11 cellular contexts compared by ENCODE assay signal in genomic region chr2:68789603-68790002, GRCh38. TPM values are rescaled to one million over a fixed set of nuclear protein-coding genes. Genes with fewer than 3 reads are reported as not detected.
A peak's percentile ranks its signal among the peaks of the same experiment; 100 is the strongest.
DNase-seq lines count a peak whose midpoint lies in the region; ATAC-seq and TF ChIP-seq lines count a peak whose summit lies in the region.
"Had no signal": no experiment of that assay in that cellular context is flagged by ENCODE, and none has a peak within 500 bp of the region (broad histone marks: within the 10 kb centered on the region; RNA-seq: fewer than 3 reads in every experiment).

No MANE protein-coding gene starts in this region.

- ATAC-seq in GM18499 (IDR thresholded peaks at IDR 0.05; ENCODE audit: insufficient read depth, unreplicated experiment) (peak; percentile 99), GM19463 (IDR thresholded peaks at IDR 0.05; ENCODE audit: unreplicated experiment) (peak; percentile 100), HG03135 (IDR thresholded peaks at IDR 0.05; ENCODE audit: unreplicated experiment) (peak; percentile 100)
- ATAC-seq in central memory CD8-positive, alpha-beta T cell (replicated peaks; ENCODE audit: extremely low read depth, poor library complexity, severe bottlenecking), result peak; percentile 16

- H3K4me3 ChIP-seq in transverse colon, result no peak overlapping the region

- no peaks in the 10 kb centered on the region for H3K27me3 ChIP-seq in transverse colon

- H3K4me1 Mint-ChIP-seq in central memory CD8-positive, alpha-beta T cell, result peaks cover 47% of the 10 kb centered on the region

- no peaks in the 10 kb centered on the region for H3K36me3 ChIP-seq in transverse colon

- TF ChIP-seq EP300 in transverse colon (IDR thresholded peaks at IDR 0.05; ENCODE audit: low read depth), result no peak

- H3K36me3 Mint-ChIP-seq in central memory CD8-positive, alpha-beta T cell (ENCODE audit: insufficient read depth), result peaks cover 45% of the 10 kb centered on the region

- no peak overlapping the region for H3K27ac Mint-ChIP-seq in central memory CD8-positive, alpha-beta T cell (ENCODE audit: low read depth)

- no peaks in the 10 kb centered on the region for H3K9me3 Mint-ChIP-seq in central memory CD8-positive, alpha-beta T cell
- H3K9me3 Mint-ChIP-seq: neural crest cell had no signal

- in situ Hi-C loops in transverse colon (cut with MboI; ENCODE audit: low pct_ligation_motif_present in 1 of 4, low pct_unique_long_range_greater_than_20kb in 1 of 4, low sequenced_read_pairs in 3 of 4), result no loop called here

- H3K4me3 Mint-ChIP-seq in central memory CD8-positive, alpha-beta T cell, result no peak overlapping the region
- H3K4me3 Mint-ChIP-seq: neural crest cell had no signal

- 77% methylated on average over 7 of the region's 7 CpGs; no CpG with 5 or more reads in 1 of the 2 donors for WGBS in transverse colon (ENCODE audit: low coverage in 1 of 2), 2 donors

- no peaks in the 10 kb centered on the region for H3K27me3 Mint-ChIP-seq in central memory CD8-positive, alpha-beta T cell

- TF ChIP-seq POLR2A in transverse colon (IDR thresholded peaks at IDR 0.05), result no peak

- intact Hi-C loops in transverse colon (cut with DNase I; ENCODE audit: low total_unique reads), result loop anchor here (5.0 kb wide), 1 partner anchor 1863 kb away; no protein-coding TSS in a partner anchor

- H3K4me1 ChIP-seq in transverse colon, result peaks cover 0 to 5% (median under 1%) of the 10 kb centered on the region in 4 donors

- TF ChIP-seq CTCF in transverse colon (IDR thresholded peaks at IDR 0.05), result no peak

- H3K27ac ChIP-seq in transverse colon, result no peak overlapping the region

- no peak for DNase-seq in central memory CD8-positive, alpha-beta T cell (ENCODE audit: low spot score in 2 of 2)
- DNase-seq in ecto neural progenitor cell (ENCODE audit: low spot score), result no peak
- no peak for DNase-seq in transverse colon
- no peak for DNase-seq in NCI-H2227 (lab: John Stamatoyannopoulos, UW; ENCODE audit: unreplicated experiment)
- DNase-seq in effector CD8-positive, alpha-beta T cell (lab: John Stamatoyannopoulos, UW), result no peak
- DNase-seq: activated CD4-positive, alpha-beta T cell treated with anti-CD3 and anti-CD28 coated beads for 4 hours; NCI-H1694 treated with DMSO at 0.1 percent for 48 hours had no signal

- no peaks in the 10 kb centered on the region for H3K9me3 ChIP-seq in transverse colon

RNA-seq across cellular contexts. Expression of gene ARHGAP25, which starts 55.0 kb away (rescaled TPM):
- total RNA-seq in transverse colon, result 10 to 100 TPM in 2 of 4 donors, 1 to 10 TPM in 2; 2.2 to 11.6 (median 7.2) TPM

Comparison
In these comparisons a context has a peak if more than half of its experiments do, and no peak if none do; other contexts are left out.
1. ATAC-seq: peak in every context shown above with its lines; median percentile 100 in GM19463; 100 in HG03135; 99 in GM18499; 16 in central memory CD8-positive, alpha-beta T cell.